23 cellular contexts compared by ENCODE assay signal in genomic region chr1:212317916-212318315, GRCh38. TPM values are rescaled to one million over a fixed set of nuclear protein-coding genes. Genes with fewer than 3 reads are reported as not detected.
A peak's percentile ranks its signal among the peaks of the same experiment; 100 is the strongest.
DNase-seq lines count a peak whose midpoint lies in the region; ATAC-seq and TF ChIP-seq lines count a peak whose summit lies in the region.
"Had no signal": no experiment of that assay in that cellular context is flagged by ENCODE, and none has a peak within 500 bp of the region (broad histone marks: within the 10 kb centered on the region; RNA-seq: fewer than 3 reads in every experiment).

No MANE protein-coding gene starts in this region.

- intact Hi-C loops in MCF 10A (cut with micrococcal nuclease) (loop anchor here (2.0 kb wide), 2 partner anchors 51 to 255 kb away; no protein-coding TSS in a partner anchor), breast epithelium (cut with DNase I; ENCODE audit: low total_unique reads) (loop anchor here (10.0 kb wide), 1 partner anchor 47 kb away; no protein-coding TSS in a partner anchor), PC-3 (cut with micrococcal nuclease) (loop anchor here (5.0 kb wide), 1 partner anchor 231 kb away; no protein-coding TSS in a partner anchor)

- H3K27me3 ChIP-seq in breast epithelium (no peaks in the 10 kb centered on the region), PC-3 (ENCODE audit: low read length) (no peaks in the 10 kb centered on the region)

- no peaks in the 10 kb centered on the region for H4K20me1 ChIP-seq in PC-3 (ENCODE audit: low read length)

- no peak overlapping the region for H2AFZ ChIP-seq in PC-3 (ENCODE audit: low read length)
- H2AFZ ChIP-seq: GM23248 had no signal

- CTCF ChIA-PET in MCF 10A (lab: Yijun Ruan, JAX) (interaction anchor here (0.6 to 3.3 kb wide), 5 partner anchors 88 to 387 kb away, joined by 3 to 82 read pairs (median 3); no protein-coding TSS in a partner anchor), PC-3 (lab: Charles Lee) (no interaction called here)

- ATAC-seq in PC-3 (no peak), left lobe of liver (peak; percentile 33), HG02884 (IDR thresholded peaks at IDR 0.05; ENCODE audit: unreplicated experiment) (no peak)
- no peak for ATAC-seq in stimulated activated naive CD8-positive, alpha-beta T cell treated with anti-CD3 and anti-CD28 coated beads, Interleukin-15, Interleukin-2, amounts not matched to agents 100 U/mL and 50 U/mL, for 24 hours
- ATAC-seq: A549 had no signal

- H3K4me2 ChIP-seq in PC-3 (ENCODE audit: low read length), result no peak overlapping the region
- H3K4me2 ChIP-seq: A549 had no signal

- TF ChIP-seq POLR2A in breast epithelium (IDR thresholded peaks at IDR 0.05), result no peak

- H3K4me3 ChIP-seq in breast epithelium (no peak overlapping the region), PC-3 (ENCODE audit: low read length) (no peak overlapping the region)
- H3K4me3 ChIP-seq: A549, GM23248 had no signal

- BruUV-seq in MCF 10A (replicated peaks; lab: Mats Ljungman, UMichigan), result no TSS peak
- BruUV-seq in PC-3 (replicated peaks; lab: Mats Ljungman, UMichigan), result no TSS peak

- H3K4me3 Mint-ChIP-seq in MCF 10A (ENCODE audit: unreplicated experiment), result no peak overlapping the region
- H3K4me3 Mint-ChIP-seq: CD4-positive, alpha-beta memory T cell had no signal

- TF ChIP-seq CTCF in MCF 10A (IDR thresholded peaks at IDR 0.05; ENCODE audit: unreplicated experiment) (no peak), breast epithelium (IDR thresholded peaks at IDR 0.05) (no peak), PC-3 (conservative IDR thresholded peaks at IDR 0.05; ENCODE audit: low read depth, low read length) (no peak)

- H3K9me2 ChIP-seq in PC-3 (replicated peaks; ENCODE audit: low read length), result no peaks in the 10 kb centered on the region

- no peaks in the 10 kb centered on the region for H3F3A ChIP-seq in PC-3 (ENCODE audit: low read length, unreplicated experiment)

- H3K9me3 Mint-ChIP-seq in MCF 10A (ENCODE audit: unreplicated experiment), result no peaks in the 10 kb centered on the region
- H3K9me3 Mint-ChIP-seq: CD4-positive, alpha-beta memory T cell had no signal

- H3K36me3 ChIP-seq in breast epithelium (no peaks in the 10 kb centered on the region), PC-3 (ENCODE audit: low read depth, low read length) (no peaks in the 10 kb centered on the region)

- peaks cover 7% of the 10 kb centered on the region for H3K4me1 Mint-ChIP-seq in MCF 10A (ENCODE audit: insufficient read depth, unreplicated experiment)

- H3K4me1 ChIP-seq in breast epithelium (no peaks in the 10 kb centered on the region), PC-3 (ENCODE audit: insufficient read depth, low read length) (no peaks in the 10 kb centered on the region)
- H3K4me1 ChIP-seq: A549 had no signal

- H3K27me3 Mint-ChIP-seq in MCF 10A (ENCODE audit: insufficient read depth, unreplicated experiment), result no peaks in the 10 kb centered on the region
- H3K27me3 Mint-ChIP-seq: CD4-positive, alpha-beta memory T cell had no signal

- H3K79me2 ChIP-seq in PC-3 (ENCODE audit: low read length), result 0 out of 2 replicates have a peak, but pooled peaks cover 9% of the 10 kb centered on the region

- H3K36me3 Mint-ChIP-seq in MCF 10A (ENCODE audit: insufficient read depth, unreplicated experiment), result no peaks in the 10 kb centered on the region

- H3K9me3 ChIP-seq in breast epithelium (peaks cover 0 to 2% of the 10 kb centered on the region in 2 donors), PC-3 (ENCODE audit: low read length) (no peaks in the 10 kb centered on the region)
- H3K9me3 ChIP-seq: A549 had no signal

- H3K27ac ChIP-seq in breast epithelium (no peak overlapping the region), PC-3 (ENCODE audit: low read length) (no peak overlapping the region)
- H3K27ac ChIP-seq: A549, GM23248 had no signal

- POLR2A ChIA-PET in MCF 10A (lab: Yijun Ruan, JAX) (interaction anchor here (0.6 to 1.5 kb wide), 5 partner anchors 9 to 280 kb away, joined by 3 to 4 read pairs (median 3); no protein-coding TSS in a partner anchor), PC-3 (lab: Charles Lee; ENCODE audit: unreplicated experiment) (interaction anchor here (0.6 kb wide), 1 partner anchor 34 kb away, joined by 5 read pairs; no protein-coding TSS in a partner anchor)

- H3K27ac Mint-ChIP-seq in MCF 10A (ENCODE audit: low read depth, unreplicated experiment), result no peak overlapping the region

- peak; percentile 28 for DNase-seq in MCF 10A (ENCODE audit: unreplicated experiment)
- no peak for DNase-seq in breast epithelium (ENCODE audit: low spot score in 2 of 2)
- peak; percentile 23 for DNase-seq in PC-3
- DNase-seq in left lobe of liver (ENCODE audit: low spot score), result no peak
- no peak for DNase-seq in stimulated activated naive CD8-positive, alpha-beta T cell treated with anti-CD3 and anti-CD28 coated beads, Interleukin-15, Interleukin-2, amounts not matched to agents 100 U/mL and 50 U/mL, for 24 hours
- DNase-seq in effector CD4-positive, alpha-beta T cell, result no peak
- DNase-seq: C1 segment of cervical spinal cord; CD4-positive, alpha-beta memory T cell; COR-L47; DMS53; GM23248; H7; KG1; NCI-H1092 treated with DMSO at 0.1 percent for 48 hours; NCI-H1436; NCI-H187; NCI-H2081 treated with DMSO at 0.1 percent for 48 hours; NCI-H2171 treated with DMSO at 0.1 percent for 48 hours; NCI-H446; NCI-H524 treated with DMSO at 0.1 percent for 48 hours; NCI-H774 had no signal

- H3K9ac ChIP-seq in PC-3 (ENCODE audit: low read length), result no peak overlapping the region
- H3K9ac ChIP-seq: GM23248 had no signal

RNA-seq across cellular contexts. Expression of gene PPP2R5A, which starts 32.7 kb away (rescaled TPM):
- total RNA-seq in MCF 10A (2022) (37.5 and 38.6 TPM in 2 replicates), breast epithelium (10 to 100 TPM; 48.5 to 85.5 (median 57.4) TPM), PC-3 (2014; rRNA removed) (44.0 and 64.7 TPM in 2 replicates), left lobe of liver (37.6 TPM)

Comparison
In these comparisons a context has a peak if more than half of its experiments do, and no peak if none do; other contexts are left out.
1. DNase-seq: peak in MCF 10A (single experiment) and PC-3 (single experiment); none in breast epithelium (0 of 2), left lobe of liver (single experiment), stimulated activated naive CD8-positive, alpha-beta T cell treated with anti-CD3 and anti-CD28 coated beads, Interleukin-15, Interleukin-2, amounts not matched to agents 100 U/mL and 50 U/mL, for 24 hours (single experiment) and effector CD4-positive, alpha-beta T cell (single experiment).